8 cellular contexts compared by ENCODE assay signal in the genomic region with DNA sequence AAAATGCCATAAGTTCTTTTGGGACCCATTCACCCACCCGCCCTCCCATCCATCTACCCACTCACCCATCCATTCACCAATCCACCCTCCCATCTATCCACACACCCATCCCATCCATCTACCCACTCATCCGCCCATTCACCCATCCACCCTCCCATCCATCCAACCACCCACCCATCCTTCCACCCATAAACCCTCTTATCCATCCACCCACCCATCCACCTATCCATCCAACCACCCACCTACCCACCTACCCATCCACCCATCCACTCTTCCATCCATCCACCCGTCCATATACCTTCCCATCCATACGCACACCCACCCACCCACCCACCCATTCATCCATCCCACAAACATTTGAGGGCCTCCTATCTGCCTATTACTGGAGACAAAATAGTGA. TPM values are rescaled to one million over a fixed set of nuclear protein-coding genes. Genes with fewer than 3 reads are reported as not detected.
"Had no signal": no experiment of that assay in that cellular context is flagged by ENCODE, and none has a peak within 500 bp of the region (broad histone marks: within the 10 kb centered on the region; RNA-seq: fewer than 3 reads in every experiment).

No MANE protein-coding gene starts in this region.

- H3K36me3 Mint-ChIP-seq: IgD-negative memory B cell had no signal

- H3K27ac Mint-ChIP-seq: IgD-negative memory B cell had no signal

- H3K4me3 Mint-ChIP-seq: IgD-negative memory B cell had no signal

- H3K9ac ChIP-seq: KMS-11 had no signal

- DNase-seq: IMR-90, KBM-7, KG1 had no signal

- H3K4me3 ChIP-seq: K562 had no signal

- ATAC-seq: HepG2, K562 had no signal

- H3K27ac ChIP-seq: HL-60, KMS-11 had no signal

RNA-seq across cellular contexts. Expression of gene MSX2, which starts 43.3 kb away (rescaled TPM):
- total RNA-seq: HepG2, K562 had no signal
- polyA plus RNA-seq: HepG2, IgD-negative memory B cell, K562 had no signal
